ENCODE assay signal across 17 cellular contexts in the genomic region with DNA sequence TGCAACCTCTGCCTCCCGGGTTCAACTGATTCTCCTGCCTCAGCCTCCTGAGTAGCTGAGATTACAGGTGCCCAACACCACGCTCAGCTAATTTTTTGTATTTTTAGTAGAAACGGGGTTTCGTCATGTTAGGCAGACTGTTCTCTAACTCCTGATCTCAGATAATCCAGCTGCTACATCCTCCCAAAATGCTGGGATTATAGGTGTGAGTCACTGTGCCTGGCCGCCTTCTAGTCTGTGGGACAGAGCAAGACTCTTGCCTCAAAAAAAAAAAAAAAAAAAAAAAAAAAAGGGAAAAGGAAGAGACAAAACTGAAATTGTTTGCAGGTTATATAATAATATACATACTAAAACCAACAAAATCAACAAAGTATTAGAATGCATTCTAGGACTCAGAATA.
"Had no signal": no experiment of that assay in that cellular context is flagged by ENCODE, and none has a peak within 500 bp of the region (broad histone marks: within the 10 kb centered on the region; RNA-seq: fewer than 3 reads in every experiment).

No MANE protein-coding gene starts in this region.

- H3K4me3 ChIP-seq: heart left ventricle, psoas muscle, right lobe of liver, transverse colon had no signal

- H3K27me3 ChIP-seq: heart left ventricle, right lobe of liver, transverse colon had no signal

- DNase-seq: activated CD4-positive, alpha-beta memory T cell treated with anti-CD3 and anti-CD28 coated beads for 36 hours; activated CD4-positive, alpha-beta T cell treated with anti-CD3 and anti-CD28 coated beads for 1 hour; activated naive CD8-positive, alpha-beta T cell treated with anti-CD3 and anti-CD28 coated beads, Interleukin-2, amount 10 ng/mL, durations not matched to agents 7 days and 5 days; activated T-cell treated with anti-CD3 and anti-CD28 coated beads, Interleukin-2, amount 50 U/mL, for 48 hours; central memory CD4-positive, alpha-beta T cell; effector memory CD8-positive, alpha-beta T cell; heart left ventricle; mammary epithelial cell; occipital lobe; psoas muscle; right lobe of liver; stimulated activated naive CD4-positive, alpha-beta T cell; substantia nigra; T-helper 9 cell; transverse colon had no signal

- H3K9me3 ChIP-seq: psoas muscle, right lobe of liver, transverse colon had no signal

- H3K4me1 ChIP-seq: heart left ventricle, psoas muscle, right lobe of liver, transverse colon had no signal

- ATAC-seq: effector memory CD8-positive, alpha-beta T cell; heart left ventricle; natural killer cell treated with Interleukin-12 subunit alpha and Interleukin-12 subunit beta and Interleukin-15 and Interleukin-18, amount 100 ng/mL, for 72 hours; right lobe of liver had no signal

- H3K27ac ChIP-seq: epithelial cell of prostate, heart left ventricle, psoas muscle, right lobe of liver, transverse colon had no signal
